Comparison of ENCODE assay signal across 8 cellular contexts in the genomic region with DNA sequence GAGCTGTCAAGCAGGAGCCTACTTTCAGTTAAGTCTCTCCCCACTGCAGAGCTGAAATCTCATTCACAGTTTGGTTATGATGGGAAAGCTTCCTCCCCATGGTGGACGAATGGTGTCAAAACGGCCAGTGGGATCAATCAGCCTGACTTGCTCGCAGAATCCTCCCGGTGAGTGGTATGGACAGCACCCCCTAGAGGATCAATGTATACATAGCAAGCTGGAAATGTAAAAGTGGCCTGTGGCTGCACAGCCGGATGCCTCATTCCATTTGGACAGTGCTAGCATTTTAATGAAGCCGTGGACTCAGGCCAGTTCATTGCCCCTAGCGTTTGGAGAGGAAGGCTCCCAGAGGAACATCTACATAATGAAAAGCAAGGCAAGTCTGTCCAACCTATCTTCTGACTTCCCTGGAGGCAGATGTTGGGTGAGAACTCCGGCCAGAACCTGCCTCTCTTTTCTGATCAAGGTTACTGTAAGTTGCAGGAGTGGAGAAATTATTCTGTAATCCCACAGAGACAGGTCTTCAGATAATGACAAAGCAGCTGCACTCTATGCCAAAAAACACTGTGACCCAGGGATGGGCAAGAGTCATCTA.
DNase-seq lines count a peak whose midpoint lies in the region; ATAC-seq and TF ChIP-seq lines count a peak whose summit lies in the region.

No MANE protein-coding gene starts in this region.

- POLR2A ChIA-PET in HCT116 (lab: Charles Lee) (no interaction called here), PC-9 (lab: Charles Lee; ENCODE audit: unreplicated experiment) (no interaction called here)

- H3K27ac ChIP-seq in HCT116 (ENCODE audit: low read depth, low read length) (no peak overlapping the region), PC-9 (no peak overlapping the region), tibial artery (no peak overlapping the region)

- no peak for TF ChIP-seq POLR2A in HCT116 (IDR thresholded peaks at IDR 0.05; ENCODE audit: borderline replicate concordance, extremely low read depth, insufficient read depth, insufficient read length)

- BruUV-seq in HCT116 (replicated peaks; lab: Mats Ljungman, UMichigan), result no TSS peak
- BruUV-seq in PC-9 (replicated peaks; lab: Mats Ljungman, UMichigan), result no TSS peak

- RAD21 ChIA-PET in HCT116 (lab: Charles Lee; ENCODE audit: low non-redundant PET in 1 of 2, low total read pairs in 2 of 2, uncharacterized antibody in 2 of 2, unreplicated experiment in 2 of 2), result no interaction called here

- H3K27me3 ChIP-seq in HCT116 (ENCODE audit: insufficient read depth, low read length) (no peaks in the 10 kb centered on the region), PC-9 (ENCODE audit: insufficient read depth, low read depth) (no peaks in the 10 kb centered on the region), tibial artery (no peaks in the 10 kb centered on the region)

- H2AFZ ChIP-seq in HCT116 (ENCODE audit: low read depth, low read length, poor library complexity, severe bottlenecking) (no peak overlapping the region), PC-9 (no peak overlapping the region)

- H3K27ac Mint-ChIP-seq in CD14-positive monocyte, result no peak overlapping the region

- H3K36me3 ChIP-seq in HCT116 (ENCODE audit: control insufficient read depth in 1 of 2, insufficient read depth in 2 of 2, low read length in 2 of 2), result no peaks in the 10 kb centered on the region
- H3K36me3 ChIP-seq in PC-9 (ENCODE audit: low read depth), result no peaks in the 10 kb centered on the region
- H3K36me3 ChIP-seq in tibial artery, result no peaks in the 10 kb centered on the region

- CTCF ChIA-PET in HCT116 (lab: Charles Lee), result no interaction called here
- CTCF ChIA-PET in PC-9 (lab: Charles Lee), result no interaction called here

- H3K36me3 Mint-ChIP-seq in CD14-positive monocyte, result no peaks in the 10 kb centered on the region

- peaks cover 0 to 4% (median 0%) of the 10 kb centered on the region in 7 donors for H3K9me3 Mint-ChIP-seq in CD14-positive monocyte

- no peak overlapping the region for H3K4me3 Mint-ChIP-seq in CD14-positive monocyte

- intact Hi-C loops in CD14-positive monocyte (cut with micrococcal nuclease), result no loop called here
- intact Hi-C loops in HCT116 (cut with micrococcal nuclease), result no loop called here
- intact Hi-C loops in PC-9 (cut with micrococcal nuclease; ENCODE audit: unreplicated experiment), result no loop called here
- intact Hi-C loops in tibial artery (cut with DNase I; ENCODE audit: low total_unique reads), result no loop called here

- no peaks in the 10 kb centered on the region for H3F3A ChIP-seq in PC-9 (ENCODE audit: insufficient read depth, low read depth)

- DNase-seq in CD14-positive monocyte (ENCODE audit: low spot score), result no peak
- DNase-seq in HCT116 (ENCODE audit: low read depth, low spot score), result no peak
- DNase-seq in PC-9, result no peak
- peak; percentile 67 for DNase-seq in foreskin melanocyte
- peak; percentile 9 for DNase-seq in stromal cell of bone marrow (ENCODE audit: low read depth)
- no peak for DNase-seq in NCI-H2171 treated with DMSO at 0.1 percent for 48 hours (lab: John Stamatoyannopoulos, UW)
- DNase-seq in tibial artery, result no peak

- H3K9me2 ChIP-seq in HCT116 (ENCODE audit: insufficient read depth) (no peaks in the 10 kb centered on the region), PC-9 (ENCODE audit: insufficient read depth) (no peaks in the 10 kb centered on the region)

- H3K9me3 ChIP-seq in HCT116 (ENCODE audit: control insufficient read depth in 1 of 2, insufficient read depth in 1 of 2, low read depth in 1 of 2, low read length in 2 of 2) (peaks cover 10 to 24% of the 10 kb centered on the region in 2 experiments; a peak in 2 of 4 replicates), PC-9 (ENCODE audit: insufficient read depth, low read depth) (no peaks in the 10 kb centered on the region), tibial artery (no peaks in the 10 kb centered on the region)

- H3K79me2 ChIP-seq in HCT116 (ENCODE audit: insufficient read depth, low read length) (no peaks in the 10 kb centered on the region), PC-9 (ENCODE audit: low read depth) (no peaks in the 10 kb centered on the region)

- H3K4me2 ChIP-seq in HCT116 (ENCODE audit: low read length) (no peak overlapping the region), PC-9 (no peak overlapping the region)

- H3K9ac ChIP-seq in HCT116 (ENCODE audit: low read length), result no peak overlapping the region

- H3K27me3 Mint-ChIP-seq in CD14-positive monocyte (ENCODE audit: low read depth in 3 of 3), result peaks cover 1 to 2% (median 1%) of the 10 kb centered on the region in 3 donors

- no peak for ATAC-seq in HCT116
- no peak for ATAC-seq in HG02970 (IDR thresholded peaks at IDR 0.05; ENCODE audit: low FRiP score, unreplicated experiment)

- TF ChIP-seq RAD21 in HCT116 (IDR thresholded peaks at IDR 0.05; ENCODE audit: low read depth), result no peak

- H3K4me3 ChIP-seq in HCT116 (replicated peaks in 1 of 2; ENCODE audit: low read depth in 1 of 2, low read length in 2 of 2), result no peak overlapping the region
- no peak overlapping the region for H3K4me3 ChIP-seq in PC-9
- H3K4me3 ChIP-seq in tibial artery, result no peak overlapping the region

- H4K20me1 ChIP-seq in HCT116 (ENCODE audit: insufficient read depth), result no peaks in the 10 kb centered on the region
- no peaks in the 10 kb centered on the region for H4K20me1 ChIP-seq in PC-9 (ENCODE audit: insufficient read depth)

- H3K4me1 ChIP-seq in HCT116 (ENCODE audit: control insufficient read depth in 1 of 2, insufficient read depth in 2 of 2, low read length in 2 of 2) (no peaks in the 10 kb centered on the region), PC-9 (replicated peaks; ENCODE audit: insufficient read depth) (no peaks in the 10 kb centered on the region), tibial artery (no peaks in the 10 kb centered on the region)

- no peaks in the 10 kb centered on the region for H3K4me1 Mint-ChIP-seq in CD14-positive monocyte

- TF ChIP-seq CTCF in CD14-positive monocyte (IDR thresholded peaks at IDR 0.05) (peak; percentile 36), HCT116 (IDR thresholded peaks at IDR 0.05 in 2 of 3, conservative IDR thresholded peaks at IDR 0.05 in 1 of 3; ENCODE audit: borderline replicate concordance in 1 of 3, insufficient read depth in 1 of 3, low read depth in 2 of 3, low read length in 2 of 3) (peak in 2 of 3 experiments; percentile 15 to 34; a peak in 2 of 6 replicates), PC-9 (conservative IDR thresholded peaks at IDR 0.05) (peak; percentile 42), tibial artery (IDR thresholded peaks at IDR 0.05) (no peak)

TF ChIP-seq in HCT116, 20 proteins besides CTCF, POLR2A, EP300 and RAD21:
- TF ChIP-seq, protein P1, sequence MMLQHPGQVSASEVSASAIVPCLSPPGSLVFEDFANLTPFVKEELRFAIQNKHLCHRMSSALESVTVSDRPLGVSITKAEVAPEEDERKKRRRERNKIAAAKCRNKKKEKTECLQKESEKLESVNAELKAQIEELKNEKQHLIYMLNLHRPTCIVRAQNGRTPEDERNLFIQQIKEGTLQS (IDR thresholded peaks at IDR 0.05), result no peak
- TF ChIP-seq SIN3A (IDR thresholded peaks at IDR 0.05; ENCODE audit: low read depth) (no peak), SRF (IDR thresholded peaks at IDR 0.05; ENCODE audit: low read depth) (no peak), ZBTB33 (IDR thresholded peaks at IDR 0.05; ENCODE audit: extremely low read depth, insufficient replicate concordance, low read length) (no peak), EZH2 (IDR thresholded peaks at IDR 0.05) (no peak), CEBPB (IDR thresholded peaks at IDR 0.05; ENCODE audit: low read depth) (no peak), EZH2phosphoT487 (IDR thresholded peaks at IDR 0.05; ENCODE audit: borderline replicate concordance) (no peak), POLR2AphosphoS5 (IDR thresholded peaks at IDR 0.05; ENCODE audit: low read depth, low read length) (no peak), EGR1 (IDR thresholded peaks at IDR 0.05; ENCODE audit: low read depth) (no peak), TCF7L2 (IDR thresholded peaks at IDR 0.05; ENCODE audit: borderline replicate concordance, extremely low read depth, insufficient read depth, insufficient read length) (no peak), CBX3 (IDR thresholded peaks at IDR 0.05; ENCODE audit: low read depth) (no peak), FOSL1 (IDR thresholded peaks at IDR 0.05; ENCODE audit: low read depth) (no peak), ELF1 (IDR thresholded peaks at IDR 0.05; ENCODE audit: borderline replicate concordance, low read depth) (no peak), ZNF274 (IDR thresholded peaks at IDR 0.05; ENCODE audit: low read depth, low read length) (no peak), ZFX (IDR thresholded peaks at IDR 0.05) (no peak), JUND (IDR thresholded peaks at IDR 0.05) (no peak)
- TF ChIP-seq, protein P2, sequence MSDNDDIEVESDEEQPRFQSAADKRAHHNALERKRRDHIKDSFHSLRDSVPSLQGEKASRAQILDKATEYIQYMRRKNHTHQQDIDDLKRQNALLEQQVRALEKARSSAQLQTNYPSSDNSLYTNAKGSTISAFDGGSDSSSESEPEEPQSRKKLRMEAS (IDR thresholded peaks at IDR 0.05), result no peak

Comparison
In these comparisons a context has a peak if more than half of its experiments do, and no peak if none do; other contexts are left out.
1. DNase-seq: peak in foreskin melanocyte (single experiment) and stromal cell of bone marrow (single experiment); none in CD14-positive monocyte (single experiment), HCT116 (single experiment), PC-9 (0 of 2), NCI-H2171 treated with DMSO at 0.1 percent for 48 hours (single experiment) and tibial artery (0 of 2).
2. CTCF ChIP-seq: peak in CD14-positive monocyte (single experiment), HCT116 (2 of 3) and PC-9 (single experiment); none in tibial artery (0 of 2).